Comparison of ENCODE assay signal across 8 cellular contexts in the genomic region with DNA sequence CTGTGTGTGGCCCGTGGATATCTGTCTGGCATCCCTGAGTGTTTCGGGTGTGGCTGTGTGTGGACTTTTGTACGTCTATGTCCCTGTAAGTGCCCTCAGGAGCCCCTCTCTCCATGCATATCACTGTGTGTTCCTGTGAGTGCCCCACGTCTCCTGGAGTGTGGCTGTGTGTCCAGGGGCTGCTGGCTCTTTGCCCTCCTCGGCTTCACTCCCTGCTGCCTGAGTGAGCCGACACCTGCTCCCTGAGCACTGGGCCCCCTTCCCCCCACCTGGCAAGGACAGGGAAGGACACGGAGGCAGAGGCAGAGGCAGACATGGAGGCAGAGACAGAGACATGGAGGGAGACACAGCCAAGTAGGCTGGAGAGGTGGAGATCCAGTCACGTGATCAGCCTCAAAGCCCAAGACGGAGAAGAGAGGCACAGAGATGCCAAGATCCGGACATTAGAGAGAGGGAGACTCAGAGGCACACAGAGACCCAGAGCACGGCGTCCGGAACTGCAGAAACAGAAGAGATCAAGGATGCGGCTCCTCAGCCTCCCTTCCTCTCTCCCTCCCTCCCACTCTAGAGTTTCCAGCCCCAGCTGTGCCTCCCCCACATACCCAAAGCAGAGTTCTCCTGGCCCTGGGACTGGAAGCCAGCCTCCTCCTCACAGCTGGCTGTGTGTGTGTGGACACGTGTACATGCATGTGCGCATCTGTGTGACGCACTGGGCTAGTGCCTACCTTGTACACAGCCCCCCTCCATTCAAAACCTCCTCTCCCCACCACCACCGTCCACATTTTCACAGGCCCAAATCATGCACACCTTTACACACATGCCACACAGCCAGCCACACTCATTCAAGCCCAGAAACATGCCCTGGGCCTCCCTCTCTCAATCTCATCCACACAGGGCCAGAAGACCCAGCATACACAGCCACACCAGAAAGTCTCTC. TPM values are rescaled to one million over a fixed set of nuclear protein-coding genes. Genes with fewer than 3 reads are reported as not detected.
DNase-seq lines count a peak whose midpoint lies in the region; ATAC-seq and TF ChIP-seq lines count a peak whose summit lies in the region.

No MANE protein-coding gene starts in this region.

- H3K4me3 ChIP-seq in CD8-positive, alpha-beta T cell (ENCODE audit: low read depth, low read length): peak overlapping the region; percentile 46
- H3K4me3 ChIP-seq in adrenal gland (peak overlapping the region in 2 of 4 donors; percentile 26 to 57), left ventricle myocardium inferior (peak overlapping the region; percentile 67), prostate gland (peak overlapping the region; percentile 29 to 38)

- intact Hi-C loops in CD8-positive, alpha-beta T cell (cut with DNase I, micrococcal nuclease): no loop called here
- intact Hi-C loops in adrenal gland (cut with DNase I) (no loop called here), left ventricle myocardium inferior (cut with micrococcal nuclease) (no loop called here), prostate gland (cut with DNase I) (loop anchor here (5.0 kb wide), 2 partner anchors 37 to 38 kb away; a partner anchor contains a TSS)

- peaks cover 54% of the 10 kb centered on the region for H3K4me1 ChIP-seq in CD8-positive, alpha-beta T cell (ENCODE audit: insufficient read depth, low read length)
- H3K4me1 ChIP-seq in adrenal gland (replicated peaks in 1 of 2) (peaks cover 39 to 48% of the 10 kb centered on the region in 2 donors), left ventricle myocardium inferior (peaks cover 54% of the 10 kb centered on the region), prostate gland (replicated peaks) (peaks cover 30% of the 10 kb centered on the region)

- no peak for DNase-seq in CD8-positive, alpha-beta T cell
- DNase-seq in NCI-H128 (lab: John Stamatoyannopoulos, UW; ENCODE audit: unreplicated experiment) (peak; percentile 46), adrenal gland (peak; percentile 79 to 95 (median 91)), left ventricle myocardium inferior (peak; percentile 78), prostate gland (ENCODE audit: low spot score) (peak; percentile 67), SW480 (ENCODE audit: low spot score) (no peak)

- H3K27ac ChIP-seq in CD8-positive, alpha-beta T cell (ENCODE audit: low read depth, low read length): no peak overlapping the region
- H3K27ac ChIP-seq in adrenal gland: peak overlapping the region; percentile 61 to 94 (median 85)
- peak overlapping the region; percentile 94 for H3K27ac ChIP-seq in left ventricle myocardium inferior (replicated peaks)
- peak overlapping the region; percentile 87 to 95 for H3K27ac ChIP-seq in prostate gland

- H3K27ac Mint-ChIP-seq in CD8-positive, alpha-beta T cell: peak overlapping the region; percentile 77

- WGBS in adrenal gland, 4 donors: 10 to 25% (median 19%) methylated on average over 8 to 18 of the region's 18 CpGs
- WGBS in prostate gland: 11% methylated on average over 18 of the region's 18 CpGs

- H3K27me3 Mint-ChIP-seq in CD8-positive, alpha-beta T cell (ENCODE audit: low read depth): no peaks in the 10 kb centered on the region

- POLR2A ChIA-PET in CD8-positive, alpha-beta T cell (lab: Charles Lee): no interaction called here

- H3K4me1 Mint-ChIP-seq in CD8-positive, alpha-beta T cell (ENCODE audit: low read depth): peaks cover 62% of the 10 kb centered on the region

- no peaks in the 10 kb centered on the region for H3K27me3 ChIP-seq in CD8-positive, alpha-beta T cell (ENCODE audit: insufficient read depth, low read length)
- H3K27me3 ChIP-seq in adrenal gland: no peaks in the 10 kb centered on the region
- no peaks in the 10 kb centered on the region for H3K27me3 ChIP-seq in left ventricle myocardium inferior (ENCODE audit: low read depth)
- no peaks in the 10 kb centered on the region for H3K27me3 ChIP-seq in prostate gland (replicated peaks; ENCODE audit: insufficient read depth)

- CTCF ChIA-PET in CD8-positive, alpha-beta T cell (lab: Charles Lee): no interaction called here

- peaks cover 26% of the 10 kb centered on the region for H3K36me3 Mint-ChIP-seq in CD8-positive, alpha-beta T cell

- no peaks in the 10 kb centered on the region for H3K9me3 ChIP-seq in CD8-positive, alpha-beta T cell (ENCODE audit: low read length)
- no peaks in the 10 kb centered on the region for H3K9me3 ChIP-seq in adrenal gland (replicated peaks in 1 of 3)
- no peaks in the 10 kb centered on the region for H3K9me3 ChIP-seq in left ventricle myocardium inferior (replicated peaks)
- no peaks in the 10 kb centered on the region for H3K9me3 ChIP-seq in prostate gland

- peak overlapping the region; percentile 78 for H3K4me3 Mint-ChIP-seq in CD8-positive, alpha-beta T cell

- H3K9me3 Mint-ChIP-seq in CD8-positive, alpha-beta T cell: no peaks in the 10 kb centered on the region

- peak; percentile 11 to 66 for TF ChIP-seq POLR2A in adrenal gland (IDR thresholded peaks at IDR 0.05)
- TF ChIP-seq POLR2A in prostate gland (IDR thresholded peaks at IDR 0.05): peak; percentile 4

- no peaks in the 10 kb centered on the region for H3K36me3 ChIP-seq in CD8-positive, alpha-beta T cell (ENCODE audit: insufficient read depth, low read length)
- H3K36me3 ChIP-seq in adrenal gland (replicated peaks in 1 of 2): peaks cover 0 to 7% of the 10 kb centered on the region in 2 donors
- H3K36me3 ChIP-seq in left ventricle myocardium inferior: peaks cover 17% of the 10 kb centered on the region
- H3K36me3 ChIP-seq in prostate gland: no peaks in the 10 kb centered on the region

- ATAC-seq in CD8-positive, alpha-beta T cell: no peak
- ATAC-seq in HG02642 (IDR thresholded peaks at IDR 0.05; ENCODE audit: poor library complexity, unreplicated experiment) (no peak), HG03159 (IDR thresholded peaks at IDR 0.05; ENCODE audit: unreplicated experiment) (no peak)

- TF ChIP-seq CTCF in CD8-positive, alpha-beta T cell (IDR thresholded peaks at IDR 0.05): no peak
- no peak for TF ChIP-seq CTCF in adrenal gland (IDR thresholded peaks at IDR 0.05)
- TF ChIP-seq CTCF in left ventricle myocardium inferior (IDR thresholded peaks at IDR 0.05; ENCODE audit: borderline replicate concordance): no peak
- TF ChIP-seq CTCF in prostate gland (IDR thresholded peaks at IDR 0.05): no peak

RNA-seq across cellular contexts. Expression of a gene that starts 39.0 kb away (rescaled TPM):
- total RNA-seq in CD8-positive, alpha-beta T cell: 10 to 100 TPM; 91.6 to 95.0 TPM
- total RNA-seq in adrenal gland (100 to 1,000 TPM in 4 of 8 donors, 10 to 100 TPM in 4; 47.3 to 159 (median 93.4) TPM), left ventricle myocardium inferior (51.2 TPM), prostate gland (10 to 100 TPM; 42.0 to 63.6 TPM)
- polyA plus RNA-seq in adrenal gland: 10 to 100 TPM; 18.9 to 94.6 (median 29.0) TPM

Comparison
In these comparisons a context has a peak if more than half of its experiments do, and no peak if none do; other contexts are left out.
1. DNase-seq: peak in NCI-H128 (single experiment), adrenal gland (7 of 7), left ventricle myocardium inferior (single experiment) and prostate gland (single experiment); none in CD8-positive, alpha-beta T cell (0 of 7) and SW480 (single experiment).